Comparison of ENCODE assay signal across 1 cellular context in the genomic region with DNA sequence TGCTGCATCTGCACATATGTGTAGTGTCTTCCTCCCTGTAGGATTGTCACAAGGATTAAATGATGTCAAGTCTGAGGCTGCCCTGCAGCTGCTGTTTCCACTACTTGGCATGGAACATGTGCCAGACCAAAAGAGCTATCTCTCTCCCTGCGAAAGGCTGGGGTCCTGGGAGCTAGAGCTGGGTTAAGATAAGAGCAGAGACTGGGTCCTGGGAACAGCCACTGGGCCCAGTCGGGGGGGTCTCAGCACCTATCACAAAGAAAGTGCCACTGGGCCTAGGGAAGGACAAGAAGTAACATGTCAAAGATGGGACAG.
TF ChIP-seq lines count a peak whose summit lies in the region.

No MANE protein-coding gene starts in this region.

TF ChIP-seq in WTC11, 78 proteins besides CTCF, POLR2A, EP300 and RAD21 (continued from another document):
- TF ChIP-seq, protein P1, sequence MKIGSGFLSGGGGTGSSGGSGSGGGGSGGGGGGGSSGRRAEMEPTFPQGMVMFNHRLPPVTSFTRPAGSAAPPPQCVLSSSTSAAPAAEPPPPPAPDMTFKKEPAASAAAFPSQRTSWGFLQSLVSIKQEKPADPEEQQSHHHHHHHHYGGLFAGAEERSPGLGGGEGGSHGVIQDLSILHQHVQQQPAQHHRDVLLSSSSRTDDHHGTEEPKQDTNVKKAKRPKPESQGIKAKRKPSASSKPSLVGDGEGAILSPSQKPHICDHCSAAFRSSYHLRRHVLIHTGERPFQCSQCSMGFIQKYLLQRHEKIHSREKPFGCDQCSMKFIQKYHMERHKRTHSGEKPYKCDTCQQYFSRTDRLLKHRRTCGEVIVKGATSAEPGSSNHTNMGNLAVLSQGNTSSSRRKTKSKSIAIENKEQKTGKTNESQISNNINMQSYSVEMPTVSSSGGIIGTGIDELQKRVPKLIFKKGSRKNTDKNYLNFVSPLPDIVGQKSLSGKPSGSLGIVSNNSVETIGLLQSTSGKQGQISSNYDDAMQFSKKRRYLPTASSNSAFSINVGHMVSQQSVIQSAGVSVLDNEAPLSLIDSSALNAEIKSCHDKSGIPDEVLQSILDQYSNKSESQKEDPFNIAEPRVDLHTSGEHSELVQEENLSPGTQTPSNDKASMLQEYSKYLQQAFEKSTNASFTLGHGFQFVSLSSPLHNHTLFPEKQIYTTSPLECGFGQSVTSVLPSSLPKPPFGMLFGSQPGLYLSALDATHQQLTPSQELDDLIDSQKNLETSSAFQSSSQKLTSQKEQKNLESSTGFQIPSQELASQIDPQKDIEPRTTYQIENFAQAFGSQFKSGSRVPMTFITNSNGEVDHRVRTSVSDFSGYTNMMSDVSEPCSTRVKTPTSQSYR (CRISPR knock-in tag; IDR thresholded peaks at IDR 0.05), result no peak
- TF ChIP-seq ZNF317 (CRISPR knock-in tag; IDR thresholded peaks at IDR 0.05; ENCODE audit: borderline replicate concordance, low read depth) (no peak), ETV6 (CRISPR knock-in tag; IDR thresholded peaks at IDR 0.05) (no peak), ZMAT4 (CRISPR knock-in tag; IDR thresholded peaks at IDR 0.05) (no peak), FOXP1 (CRISPR knock-in tag; IDR thresholded peaks at IDR 0.05; ENCODE audit: borderline replicate concordance) (no peak), ZNF423 (CRISPR knock-in tag; IDR thresholded peaks at IDR 0.05) (no peak), GRHL2 (CRISPR knock-in tag; IDR thresholded peaks at IDR 0.05; ENCODE audit: insufficient replicate concordance, severe bottlenecking) (no peak), RORB (CRISPR knock-in tag; IDR thresholded peaks at IDR 0.05) (no peak), NFE2L1 (CRISPR knock-in tag; IDR thresholded peaks at IDR 0.05) (no peak), AFF4 (CRISPR knock-in tag; IDR thresholded peaks at IDR 0.05; ENCODE audit: borderline replicate concordance) (no peak), SMAD3 (CRISPR knock-in tag; IDR thresholded peaks at IDR 0.05; ENCODE audit: borderline replicate concordance) (no peak), ZNF219 (CRISPR knock-in tag; IDR thresholded peaks at IDR 0.05; ENCODE audit: borderline replicate concordance) (no peak), HMGXB4 (CRISPR knock-in tag; IDR thresholded peaks at IDR 0.05) (no peak)
- TF ChIP-seq, protein P2, sequence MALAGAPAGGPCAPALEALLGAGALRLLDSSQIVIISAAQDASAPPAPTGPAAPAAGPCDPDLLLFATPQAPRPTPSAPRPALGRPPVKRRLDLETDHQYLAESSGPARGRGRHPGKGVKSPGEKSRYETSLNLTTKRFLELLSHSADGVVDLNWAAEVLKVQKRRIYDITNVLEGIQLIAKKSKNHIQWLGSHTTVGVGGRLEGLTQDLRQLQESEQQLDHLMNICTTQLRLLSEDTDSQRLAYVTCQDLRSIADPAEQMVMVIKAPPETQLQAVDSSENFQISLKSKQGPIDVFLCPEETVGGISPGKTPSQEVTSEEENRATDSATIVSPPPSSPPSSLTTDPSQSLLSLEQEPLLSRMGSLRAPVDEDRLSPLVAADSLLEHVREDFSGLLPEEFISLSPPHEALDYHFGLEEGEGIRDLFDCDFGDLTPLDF (CRISPR knock-in tag; IDR thresholded peaks at IDR 0.05), result no peak
